In the genomic region with DNA sequence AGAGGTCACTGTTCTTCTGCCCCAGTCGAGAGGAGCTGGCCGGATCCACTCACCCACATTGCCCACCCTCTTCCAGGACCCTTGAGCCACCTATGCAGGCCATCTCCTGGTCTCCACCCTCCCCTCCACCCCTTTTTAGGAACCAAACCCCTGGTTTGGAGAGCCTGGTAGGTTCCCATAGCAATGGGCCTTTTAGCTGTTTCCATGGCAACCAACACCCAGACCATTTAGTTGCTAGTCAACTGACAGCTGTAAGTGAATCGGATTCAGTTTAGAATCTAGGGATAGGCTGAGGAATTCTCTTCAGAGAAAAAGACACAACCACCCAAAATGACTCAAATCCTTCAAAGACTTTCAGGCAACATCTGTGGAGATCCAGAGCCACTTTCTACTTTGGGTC, we compare ENCODE assay signal across 1 cellular context.
TF ChIP-seq lines count a peak whose summit lies in the region.

No MANE protein-coding gene starts in this region.

TF ChIP-seq in neural cell, 6 proteins besides CTCF, POLR2A, EP300 and RAD21:
- TF ChIP-seq REST (IDR thresholded peaks at IDR 0.05; ENCODE audit: borderline replicate concordance) (no peak), POLR2AphosphoS5 (IDR thresholded peaks at IDR 0.05) (no peak), MXI1 (conservative IDR thresholded peaks at IDR 0.05; ENCODE audit: poor library complexity, severe bottlenecking) (peak; percentile 51), EZH2 (IDR thresholded peaks at IDR 0.05; ENCODE audit: borderline replicate concordance, insufficient read depth, low read length, poor library complexity, severe bottlenecking) (no peak), SMC3 (conservative IDR thresholded peaks at IDR 0.05; ENCODE audit: poor library complexity) (no peak), TAF1 (IDR thresholded peaks at IDR 0.05; ENCODE audit: low read depth) (no peak)
